26 cellular contexts compared by ENCODE assay signal in the genomic region with DNA sequence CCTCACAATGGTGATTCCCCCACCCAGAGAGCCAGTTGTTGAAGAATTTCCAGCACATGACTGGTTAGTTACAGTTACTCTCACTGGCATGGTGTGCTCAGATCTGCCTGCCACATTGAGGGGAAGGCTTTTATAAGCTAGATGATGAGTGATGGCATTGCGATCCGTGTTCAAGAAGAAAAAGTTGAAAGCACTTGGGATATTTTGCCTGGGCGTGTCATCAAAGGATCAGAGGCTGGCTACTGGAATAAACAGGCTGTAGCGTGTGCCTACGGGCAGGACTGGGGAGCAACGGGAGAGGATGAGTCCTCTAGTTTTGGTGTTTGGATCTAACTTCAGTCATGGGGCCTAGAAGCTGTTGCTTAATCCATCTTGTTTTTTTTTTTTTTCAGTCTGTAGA.
A peak's percentile ranks its signal among the peaks of the same experiment; 100 is the strongest.
DNase-seq lines count a peak whose midpoint lies in the region; ATAC-seq, FAIRE-seq and TF ChIP-seq lines count a peak whose summit lies in the region.
"Had no signal": no experiment of that assay in that cellular context is flagged by ENCODE, and none has a peak within 500 bp of the region (broad histone marks: within the 10 kb centered on the region; RNA-seq: fewer than 3 reads in every experiment).

No MANE protein-coding gene starts in this region.

- peak; percentile 62 for FAIRE-seq in bronchial epithelial cell (lab: Jason Lieb, UNC)
- FAIRE-seq: A204.1, H54, HepG2, K562 had no signal

- CTCF ChIA-PET in A673 (lab: Charles Lee), result interaction anchor here (0.6 kb wide), 1 partner anchor 35 kb away, joined by 3 read pairs; no protein-coding TSS in a partner anchor

- H3K9me3 ChIP-seq in A673 (ENCODE audit: low read depth, low read length, poor library complexity, severe bottlenecking), result no peaks in the 10 kb centered on the region
- H3K9me3 ChIP-seq: BLaER1, Caco-2, MG63 had no signal

- intact Hi-C loops in A673 (cut with micrococcal nuclease; ENCODE audit: unreplicated experiment), result no loop called here

- peak overlapping the region; percentile 4 for H3K27ac ChIP-seq in A673 (ENCODE audit: low read depth, low read length, poor library complexity, severe bottlenecking)
- H3K27ac ChIP-seq: BLaER1 had no signal

- H3K36me3 ChIP-seq in A673 (ENCODE audit: insufficient read depth, low read length, poor library complexity, severe bottlenecking) (no peaks in the 10 kb centered on the region), bronchial epithelial cell (ENCODE audit: control insufficient read depth, insufficient read depth, low read length) (no peaks in the 10 kb centered on the region)
- H3K36me3 ChIP-seq: BLaER1, MG63 had no signal

- no TSS peak for BruUV-seq in A673 (replicated peaks; lab: Mats Ljungman, UMichigan)

- no peak overlapping the region for H3K4me3 ChIP-seq in A673 (ENCODE audit: low read depth, low read length, poor library complexity, severe bottlenecking)
- no peak overlapping the region for H3K4me3 ChIP-seq in bronchial epithelial cell (ENCODE audit: low read depth, low read length)
- H3K4me3 ChIP-seq in foreskin fibroblast (ENCODE audit: low read depth in 1 of 2, low read length in 2 of 2), result no peak overlapping the region
- H3K4me3 ChIP-seq: BLaER1, K562, MG63 had no signal

- H3K27me3 ChIP-seq in A673 (replicated peaks; ENCODE audit: insufficient read depth, low read depth, low read length, poor library complexity) (no peaks in the 10 kb centered on the region), bronchial epithelial cell (ENCODE audit: control insufficient read depth, insufficient read depth, low read length) (no peaks in the 10 kb centered on the region)
- H3K27me3 ChIP-seq: BLaER1, MG63 had no signal

- peaks cover 15% of the 10 kb centered on the region for H3K4me1 ChIP-seq in A673 (ENCODE audit: insufficient read depth, low read length, poor library complexity, severe bottlenecking)
- H3K4me1 ChIP-seq: Caco-2 had no signal

- no peak for ATAC-seq in GM18907 (IDR thresholded peaks at IDR 0.05; ENCODE audit: unreplicated experiment)
- ATAC-seq: HepG2, K562, Panc1, SK-N-SH treated with all-trans-retinoic acid at 6 μM for 48 hours had no signal

- TF ChIP-seq CTCF in A673 (conservative IDR thresholded peaks at IDR 0.05; ENCODE audit: low read depth, low read length), result no peak
- no peak for TF ChIP-seq CTCF in bronchial epithelial cell (IDR thresholded peaks at IDR 0.05; ENCODE audit: insufficient read depth, low read length, severe bottlenecking)
- TF ChIP-seq CTCF in foreskin fibroblast (IDR thresholded peaks at IDR 0.05; ENCODE audit: low read depth, low read length), result no peak

- peak; percentile 14 for DNase-seq in A673 (ENCODE audit: low spot score)
- peak; percentile 1 for DNase-seq in EL
- DNase-seq in bronchial epithelial cell (ENCODE audit: low read depth), result peak; percentile 94
- DNase-seq in foreskin fibroblast, result peak; percentile 10 to 46
- no peak for DNase-seq in activated CD8-positive, alpha-beta memory T cell treated with anti-CD3 and anti-CD28 coated beads, Interleukin-2, amount 50 U/mL, for 4 hours
- DNase-seq in NCI-H1048 (lab: John Stamatoyannopoulos, UW), result no peak
- DNase-seq in GDM1 (lab: John Stamatoyannopoulos, UW), result no peak
- DNase-seq: Caco-2; CD4-positive, alpha-beta T cell; DMS153; GF-D8; HFFc6; MG63; NCI-H1417 treated with DMSO at 0.1 percent for 48 hours; NCI-H187; NCI-H510A; NCI-H774; NK-92 treated with Interleukin-12 subunit alpha and Interleukin-12 subunit beta, amount 100 ng/mL, for 24 hours had no signal

- POLR2A ChIA-PET in A673 (lab: Charles Lee; ENCODE audit: low non-redundant PET), result no interaction called here

Comparison
In these comparisons a context has a peak if more than half of its experiments do, and no peak if none do; other contexts are left out.
1. DNase-seq: peak in A673 (single experiment), EL (single experiment), bronchial epithelial cell (single experiment) and foreskin fibroblast (2 of 2); none in activated CD8-positive, alpha-beta memory T cell treated with anti-CD3 and anti-CD28 coated beads, Interleukin-2, amount 50 U/mL, for 4 hours (single experiment), NCI-H1048 (single experiment) and GDM1 (single experiment).